Comparison of ENCODE assay signal across 1 cellular context in the genomic region with DNA sequence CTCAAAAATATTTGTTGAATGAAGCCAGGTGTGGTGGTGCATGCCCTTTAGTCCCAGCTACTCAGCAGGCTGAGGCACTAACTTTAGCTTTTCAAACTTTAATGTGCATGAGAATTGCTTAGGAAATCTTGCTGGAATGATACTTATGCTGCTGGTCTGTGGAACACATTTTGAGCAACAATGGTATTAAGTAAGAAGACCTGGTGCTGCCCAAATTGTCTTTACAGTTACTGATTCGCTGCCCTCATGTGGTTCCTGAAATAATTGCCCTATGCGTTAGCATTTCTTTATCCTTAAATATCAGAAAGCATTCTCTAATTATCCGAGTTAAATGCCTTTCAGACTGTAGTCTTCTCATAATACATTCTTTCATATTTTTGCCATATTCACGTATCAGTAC.
TF ChIP-seq lines count a peak whose summit lies in the region.

No MANE protein-coding gene starts in this region.

TF ChIP-seq in GM23338, 12 proteins besides CTCF, POLR2A, EP300 and RAD21 (continued from another document):
- TF ChIP-seq, protein P1, sequence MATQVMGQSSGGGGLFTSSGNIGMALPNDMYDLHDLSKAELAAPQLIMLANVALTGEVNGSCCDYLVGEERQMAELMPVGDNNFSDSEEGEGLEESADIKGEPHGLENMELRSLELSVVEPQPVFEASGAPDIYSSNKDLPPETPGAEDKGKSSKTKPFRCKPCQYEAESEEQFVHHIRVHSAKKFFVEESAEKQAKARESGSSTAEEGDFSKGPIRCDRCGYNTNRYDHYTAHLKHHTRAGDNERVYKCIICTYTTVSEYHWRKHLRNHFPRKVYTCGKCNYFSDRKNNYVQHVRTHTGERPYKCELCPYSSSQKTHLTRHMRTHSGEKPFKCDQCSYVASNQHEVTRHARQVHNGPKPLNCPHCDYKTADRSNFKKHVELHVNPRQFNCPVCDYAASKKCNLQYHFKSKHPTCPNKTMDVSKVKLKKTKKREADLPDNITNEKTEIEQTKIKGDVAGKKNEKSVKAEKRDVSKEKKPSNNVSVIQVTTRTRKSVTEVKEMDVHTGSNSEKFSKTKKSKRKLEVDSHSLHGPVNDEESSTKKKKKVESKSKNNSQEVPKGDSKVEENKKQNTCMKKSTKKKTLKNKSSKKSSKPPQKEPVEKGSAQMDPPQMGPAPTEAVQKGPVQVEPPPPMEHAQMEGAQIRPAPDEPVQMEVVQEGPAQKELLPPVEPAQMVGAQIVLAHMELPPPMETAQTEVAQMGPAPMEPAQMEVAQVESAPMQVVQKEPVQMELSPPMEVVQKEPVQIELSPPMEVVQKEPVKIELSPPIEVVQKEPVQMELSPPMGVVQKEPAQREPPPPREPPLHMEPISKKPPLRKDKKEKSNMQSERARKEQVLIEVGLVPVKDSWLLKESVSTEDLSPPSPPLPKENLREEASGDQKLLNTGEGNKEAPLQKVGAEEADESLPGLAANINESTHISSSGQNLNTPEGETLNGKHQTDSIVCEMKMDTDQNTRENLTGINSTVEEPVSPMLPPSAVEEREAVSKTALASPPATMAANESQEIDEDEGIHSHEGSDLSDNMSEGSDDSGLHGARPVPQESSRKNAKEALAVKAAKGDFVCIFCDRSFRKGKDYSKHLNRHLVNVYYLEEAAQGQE (IDR thresholded peaks at IDR 0.05; ENCODE audit: unreplicated experiment) = no peak
- TF ChIP-seq ZNF114 (CRISPR knock-in tag; IDR thresholded peaks at IDR 0.05) (no peak), CREB1 (CRISPR knock-in tag; IDR thresholded peaks at IDR 0.05; ENCODE audit: low read depth) (no peak), EZH2 (IDR thresholded peaks at IDR 0.05; ENCODE audit: low read depth, unreplicated experiment) (no peak)
- TF ChIP-seq, protein P2, sequence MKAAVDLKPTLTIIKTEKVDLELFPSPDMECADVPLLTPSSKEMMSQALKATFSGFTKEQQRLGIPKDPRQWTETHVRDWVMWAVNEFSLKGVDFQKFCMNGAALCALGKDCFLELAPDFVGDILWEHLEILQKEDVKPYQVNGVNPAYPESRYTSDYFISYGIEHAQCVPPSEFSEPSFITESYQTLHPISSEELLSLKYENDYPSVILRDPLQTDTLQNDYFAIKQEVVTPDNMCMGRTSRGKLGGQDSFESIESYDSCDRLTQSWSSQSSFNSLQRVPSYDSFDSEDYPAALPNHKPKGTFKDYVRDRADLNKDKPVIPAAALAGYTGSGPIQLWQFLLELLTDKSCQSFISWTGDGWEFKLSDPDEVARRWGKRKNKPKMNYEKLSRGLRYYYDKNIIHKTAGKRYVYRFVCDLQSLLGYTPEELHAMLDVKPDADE (IDR thresholded peaks at IDR 0.05) = no peak
